25 cellular contexts compared by ENCODE assay signal in genomic region chr5:1074226-1074625, GRCh38.
"Had no signal": no experiment of that assay in that cellular context is flagged by ENCODE, and none has a peak within 500 bp of the region (broad histone marks: within the 10 kb centered on the region; RNA-seq: fewer than 3 reads in every experiment).

No MANE protein-coding gene starts in this region.

- H3K27ac ChIP-seq: breast epithelium, SJSA1 had no signal

- H3K27me3 Mint-ChIP-seq: activated CD4-positive, alpha-beta memory T cell treated with anti-CD3 and anti-CD28 coated beads, Interleukin-2, amount 10 ng/mL, durations not matched to agents 7 days and 5 days; activated naive CD8-positive, alpha-beta T cell treated with anti-CD3 and anti-CD28 coated beads, Interleukin-2, amount 10 ng/mL, durations not matched to agents 7 days and 5 days; activated T-helper 17 cell treated with anti-CD3 and anti-CD28 coated beads, Interleukin-2, amount 50 U/mL, for 72 hours had no signal

- H3K4me3 ChIP-seq: breast epithelium, MG63, SJSA1 had no signal

- H3K27ac Mint-ChIP-seq: activated CD4-positive, alpha-beta memory T cell treated with anti-CD3 and anti-CD28 coated beads, Interleukin-2, amount 10 ng/mL, durations not matched to agents 7 days and 5 days; activated T-helper 17 cell treated with anti-CD3 and anti-CD28 coated beads, Interleukin-2, amount 50 U/mL, for 72 hours had no signal

- H3K4me1 Mint-ChIP-seq: activated CD4-positive, alpha-beta memory T cell treated with anti-CD3 and anti-CD28 coated beads, Interleukin-2, amount 10 ng/mL, durations not matched to agents 7 days and 5 days; activated naive CD8-positive, alpha-beta T cell treated with anti-CD3 and anti-CD28 coated beads, Interleukin-2, amount 10 ng/mL, durations not matched to agents 7 days and 5 days; activated T-helper 17 cell treated with anti-CD3 and anti-CD28 coated beads, Interleukin-2, amount 50 U/mL, for 72 hours had no signal

- ATAC-seq: activated T-helper 17 cell treated with anti-CD3 and anti-CD28 coated beads, Interleukin-2, amount 50 U/mL, for 72 hours; Panc1; SK-N-SH treated with all-trans-retinoic acid at 6 μM for 48 hours had no signal

- H3K4me1 ChIP-seq: breast epithelium, SJSA1 had no signal

- H3K9me3 Mint-ChIP-seq: activated CD4-positive, alpha-beta memory T cell treated with anti-CD3 and anti-CD28 coated beads, Interleukin-2, amount 10 ng/mL, durations not matched to agents 7 days and 5 days; activated naive CD8-positive, alpha-beta T cell treated with anti-CD3 and anti-CD28 coated beads, Interleukin-2, amount 10 ng/mL, durations not matched to agents 7 days and 5 days; activated T-helper 17 cell treated with anti-CD3 and anti-CD28 coated beads, Interleukin-2, amount 50 U/mL, for 72 hours had no signal

- H3K9me3 ChIP-seq: breast epithelium, MG63 had no signal

- DNase-seq: activated CD4-positive, alpha-beta memory T cell treated with anti-CD3 and anti-CD28 coated beads, Interleukin-2, amount 10 ng/mL, durations not matched to agents 7 days and 5 days; activated CD4-positive, CD25-positive, alpha-beta regulatory T cell; activated gamma-delta T cell; activated naive CD4-positive, alpha-beta T cell treated with anti-CD3 and anti-CD28 coated beads, Interleukin-2, amount 50 U/mL, for 16 hours; activated naive CD8-positive, alpha-beta T cell treated with anti-CD3 and anti-CD28 coated beads, Interleukin-2, amount 10 ng/mL, durations not matched to agents 7 days and 5 days; activated T-cell treated with anti-CD3 and anti-CD28 coated beads for 4 hours; activated T-cell treated with anti-CD3 and anti-CD28 coated beads, Interleukin-2, amount 50 U/mL, for 48 hours; aorta; MG63; NCI-H1105; NCI-H1436; NCI-H1694 treated with DMSO at 0.1 percent for 48 hours; NCI-H2081; NCI-H510A treated with DMSO at 0.1 percent for 48 hours; NK-92 treated with Interleukin-12 subunit alpha and Interleukin-12 subunit beta, amount 100 ng/mL, for 24 hours; OCI-M1; RPMI8226; SHP77; SW 1271; T-helper 9 cell had no signal

- H3K4me3 Mint-ChIP-seq: activated CD4-positive, alpha-beta memory T cell treated with anti-CD3 and anti-CD28 coated beads, Interleukin-2, amount 10 ng/mL, durations not matched to agents 7 days and 5 days; activated naive CD8-positive, alpha-beta T cell treated with anti-CD3 and anti-CD28 coated beads, Interleukin-2, amount 10 ng/mL, durations not matched to agents 7 days and 5 days; activated T-helper 17 cell treated with anti-CD3 and anti-CD28 coated beads, Interleukin-2, amount 50 U/mL, for 72 hours had no signal

- H3K27me3 ChIP-seq: breast epithelium, MG63, SJSA1 had no signal
